In the genomic region with DNA sequence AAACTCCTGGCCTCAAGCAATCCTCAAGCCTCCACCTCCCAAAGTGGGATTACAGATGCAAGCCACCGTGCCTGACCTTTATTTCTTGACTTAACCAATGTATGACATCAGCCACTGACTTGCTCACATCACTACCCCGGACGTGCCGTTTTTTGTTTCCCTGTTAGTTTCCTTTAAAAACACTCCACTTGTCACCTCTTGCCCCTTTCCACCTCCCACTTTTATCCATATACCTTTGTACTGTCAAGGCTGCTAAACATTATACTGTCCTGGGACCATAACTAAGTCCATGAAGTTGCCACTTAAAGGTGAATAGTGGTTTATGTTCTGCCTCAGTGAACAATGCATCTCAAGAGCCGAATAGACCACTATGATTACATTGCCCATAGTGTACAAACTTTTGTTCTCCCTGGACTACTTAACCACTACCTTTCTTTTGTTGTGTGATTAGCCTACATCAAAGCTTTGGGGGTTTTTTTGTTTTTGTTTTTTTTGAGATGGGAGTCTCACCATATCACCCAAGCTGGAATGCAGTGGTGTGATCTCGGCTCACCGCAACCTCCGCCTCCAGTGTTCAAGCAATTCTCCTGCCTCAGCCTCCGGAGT, we compare ENCODE assay signal across 1 cellular context.
TF ChIP-seq lines count a peak whose summit lies in the region.

No MANE protein-coding gene starts in this region.

TF ChIP-seq in endothelial cell of umbilical vein, 7 proteins besides CTCF, POLR2A, EP300 and RAD21 (continued from another document):
- TF ChIP-seq MAX (IDR thresholded peaks at IDR 0.05; ENCODE audit: insufficient read depth, insufficient read length) = no peak
TF ChIP-seq in endothelial cell of umbilical vein: peak in this region for 1.
